ENCODE assay signal across 13 cellular contexts in genomic region chr12:95231190-95231589, GRCh38. TPM values are rescaled to one million over a fixed set of nuclear protein-coding genes. Genes with fewer than 3 reads are reported as not detected.
DNase-seq lines count a peak whose midpoint lies in the region; ATAC-seq and TF ChIP-seq lines count a peak whose summit lies in the region.
"Had no signal": no experiment of that assay in that cellular context is flagged by ENCODE, and none has a peak within 500 bp of the region (broad histone marks: within the 10 kb centered on the region; RNA-seq: fewer than 3 reads in every experiment).

No MANE protein-coding gene starts in this region.

- WGBS in endodermal cell (ENCODE audit: insufficient coverage in 1 of 2, insufficient read length in 1 of 2), 2 experiments: 78 to 88% methylated on average over 1 to 2 of the region's 2 CpGs
- WGBS in psoas muscle, 3 donors: 72 to 85% (median 74%) methylated on average over 2 of the region's 2 CpGs

- no peaks in the 10 kb centered on the region for H3K9me2 ChIP-seq in HCT116 (ENCODE audit: insufficient read depth)

- H3K36me3 Mint-ChIP-seq in endodermal cell (ENCODE audit: low read depth): peaks cover 38% of the 10 kb centered on the region
- H3K36me3 Mint-ChIP-seq: activated naive CD8-positive, alpha-beta T cell had no signal

- no peak for TF ChIP-seq RAD21 in HCT116 (IDR thresholded peaks at IDR 0.05; ENCODE audit: low read depth)

- peaks cover 30% of the 10 kb centered on the region for H3K4me1 Mint-ChIP-seq in endodermal cell

- TF ChIP-seq POLR2A in HCT116 (IDR thresholded peaks at IDR 0.05; ENCODE audit: borderline replicate concordance, extremely low read depth, insufficient read depth, insufficient read length): no peak

- no TSS peak for BruUV-seq in HCT116 (replicated peaks; lab: Mats Ljungman, UMichigan)

- ATAC-seq in HCT116 (no peak), RWPE2 (ENCODE audit: low read depth) (peak; percentile 68), psoas muscle (peak in 1 of 4 donors; percentile 48), HG02884 (IDR thresholded peaks at IDR 0.05; ENCODE audit: unreplicated experiment) (no peak)

- H4K20me1 ChIP-seq in HCT116 (ENCODE audit: insufficient read depth): no peaks in the 10 kb centered on the region

- no peak overlapping the region for H3K27ac Mint-ChIP-seq in endodermal cell
- H3K27ac Mint-ChIP-seq: activated naive CD8-positive, alpha-beta T cell had no signal

- no peaks in the 10 kb centered on the region for H3K36me3 ChIP-seq in HCT116 (ENCODE audit: control insufficient read depth in 1 of 2, insufficient read depth in 2 of 2, low read length in 2 of 2)
- peaks cover 57% of the 10 kb centered on the region for H3K36me3 ChIP-seq in RWPE2 (ENCODE audit: low read depth)
- H3K36me3 ChIP-seq in endodermal cell (ENCODE audit: control insufficient read depth, insufficient read depth, low read length): peaks cover 36% of the 10 kb centered on the region
- peaks cover 0 to 5% of the 10 kb centered on the region in 2 donors for H3K36me3 ChIP-seq in psoas muscle (ENCODE audit: insufficient read depth in 1 of 2, low read depth in 1 of 2)

- H3K9ac ChIP-seq in HCT116 (ENCODE audit: low read length): no peak overlapping the region
- H3K9ac ChIP-seq in endodermal cell (ENCODE audit: extremely low read depth, low read length, poor library complexity, severe bottlenecking): no peak overlapping the region

- intact Hi-C loops in HCT116 (cut with micrococcal nuclease): no loop called here
- intact Hi-C loops in psoas muscle (cut with DNase I): no loop called here

- CTCF ChIA-PET in HCT116 (lab: Charles Lee): no interaction called here

- RAD21 ChIA-PET in HCT116 (lab: Charles Lee; ENCODE audit: low non-redundant PET in 1 of 2, low total read pairs in 2 of 2, uncharacterized antibody in 2 of 2, unreplicated experiment in 2 of 2): no interaction called here

- peaks cover 81% of the 10 kb centered on the region for H3K79me2 ChIP-seq in HCT116 (ENCODE audit: insufficient read depth, low read length)

- no peak overlapping the region for H2AFZ ChIP-seq in HCT116 (ENCODE audit: low read depth, low read length, poor library complexity, severe bottlenecking)

- peaks cover 3 to 16% of the 10 kb centered on the region in 2 experiments; a peak in 3 of 4 replicates for H3K4me1 ChIP-seq in HCT116 (ENCODE audit: control insufficient read depth in 1 of 2, insufficient read depth in 2 of 2, low read length in 2 of 2)
- H3K4me1 ChIP-seq in RWPE2 (ENCODE audit: insufficient read depth, poor library complexity, severe bottlenecking): peaks cover 16% of the 10 kb centered on the region
- peaks cover 4% of the 10 kb centered on the region for H3K4me1 ChIP-seq in endodermal cell (ENCODE audit: control insufficient read depth, insufficient read depth, low read length)
- peaks cover 36% of the 10 kb centered on the region for H3K4me1 ChIP-seq in psoas muscle

- H3K4me3 ChIP-seq in HCT116 (replicated peaks in 1 of 2; ENCODE audit: low read depth in 1 of 2, low read length in 2 of 2) (no peak overlapping the region), RWPE2 (ENCODE audit: severe bottlenecking) (no peak overlapping the region), endodermal cell (ENCODE audit: low read length) (no peak overlapping the region), psoas muscle (no peak overlapping the region)
- H3K4me3 ChIP-seq: transverse colon had no signal

- no peaks in the 10 kb centered on the region for H3K9me3 ChIP-seq in HCT116 (ENCODE audit: control insufficient read depth in 1 of 2, insufficient read depth in 1 of 2, low read depth in 1 of 2, low read length in 2 of 2)
- no peaks in the 10 kb centered on the region for H3K9me3 ChIP-seq in RWPE2 (ENCODE audit: severe bottlenecking)
- H3K9me3 ChIP-seq in endodermal cell (ENCODE audit: control insufficient read depth, low read length): peaks cover 21% of the 10 kb centered on the region
- H3K9me3 ChIP-seq in psoas muscle: no peaks in the 10 kb centered on the region
- H3K9me3 ChIP-seq: transverse colon had no signal

- H3K4me3 Mint-ChIP-seq in endodermal cell: no peak overlapping the region
- H3K4me3 Mint-ChIP-seq: activated naive CD8-positive, alpha-beta T cell had no signal

- TF ChIP-seq CTCF in HCT116 (IDR thresholded peaks at IDR 0.05 in 2 of 3, conservative IDR thresholded peaks at IDR 0.05 in 1 of 3; ENCODE audit: borderline replicate concordance in 1 of 3, insufficient read depth in 1 of 3, low read depth in 2 of 3, low read length in 2 of 3): no peak
- no peak for TF ChIP-seq CTCF in RWPE2 (IDR thresholded peaks at IDR 0.05; ENCODE audit: poor library complexity, severe bottlenecking)
- TF ChIP-seq CTCF in endodermal cell (conservative IDR thresholded peaks at IDR 0.05): no peak
- TF ChIP-seq CTCF in psoas muscle (IDR thresholded peaks at IDR 0.05): no peak

- DNase-seq in HCT116 (ENCODE audit: low read depth, low spot score) (no peak), RWPE2 (ENCODE audit: low spot score) (no peak), endodermal cell (peak; percentile 20), psoas muscle (no peak), occipital lobe (lab: John Stamatoyannopoulos, UW) (no peak), NAMALWA (ENCODE audit: low spot score) (no peak), OCI-M2 (lab: John Stamatoyannopoulos, UW; ENCODE audit: unreplicated experiment) (no peak)
- DNase-seq: NCI-H510A; stimulated activated CD4-positive, alpha-beta T cell treated with anti-CD3 and anti-CD28 coated beads, Interleukin-12 subunit alpha, Interleukin-12 subunit beta, amount 100 ng/mL, for 4 hours; T1000; transverse colon had no signal

- peaks cover 27% of the 10 kb centered on the region for H3K9me3 Mint-ChIP-seq in endodermal cell

- POLR2A ChIA-PET in HCT116 (lab: Charles Lee): interaction anchor here (1.4 kb wide), 1 partner anchor 243 kb away, joined by 3 read pairs; the partner anchor contains the start of gene METAP2

- no peaks in the 10 kb centered on the region for H3K27me3 Mint-ChIP-seq in endodermal cell (ENCODE audit: insufficient read depth)
- H3K27me3 Mint-ChIP-seq: activated naive CD8-positive, alpha-beta T cell had no signal

- H3K4me2 ChIP-seq in HCT116 (ENCODE audit: low read length): peak overlapping the region; percentile 4; the same call in 1 of the 2 replicates

- no peak overlapping the region; the same call in 1 of the 2 replicates for H3K27ac ChIP-seq in HCT116 (ENCODE audit: low read depth, low read length)
- peak overlapping the region; percentile 19 for H3K27ac ChIP-seq in RWPE2 (ENCODE audit: poor library complexity, severe bottlenecking)
- no peak overlapping the region for H3K27ac ChIP-seq in endodermal cell (ENCODE audit: low read depth, low read length)
- peak overlapping the region; percentile 39 for H3K27ac ChIP-seq in psoas muscle
- H3K27ac ChIP-seq: transverse colon had no signal

- H3K27me3 ChIP-seq in HCT116 (ENCODE audit: insufficient read depth, low read length) (no peaks in the 10 kb centered on the region), RWPE2 (ENCODE audit: insufficient read depth, poor library complexity, severe bottlenecking) (no peaks in the 10 kb centered on the region), endodermal cell (ENCODE audit: control insufficient read depth, insufficient read depth, low read length, poor library complexity, severe bottlenecking) (no peaks in the 10 kb centered on the region), psoas muscle (ENCODE audit: insufficient read depth in 3 of 3, low read length in 2 of 3) (no peaks in the 10 kb centered on the region)
- H3K27me3 ChIP-seq: transverse colon had no signal

TF ChIP-seq in HCT116, 20 proteins besides CTCF, POLR2A, EP300 and RAD21:
- TF ChIP-seq POLR2AphosphoS5 (IDR thresholded peaks at IDR 0.05; ENCODE audit: low read depth, low read length): no peak
- TF ChIP-seq SIN3A (IDR thresholded peaks at IDR 0.05; ENCODE audit: low read depth): no peak
- no peak for TF ChIP-seq MAX (IDR thresholded peaks at IDR 0.05)
- TF ChIP-seq JUND (IDR thresholded peaks at IDR 0.05): no peak
- no peak for TF ChIP-seq EGR1 (IDR thresholded peaks at IDR 0.05; ENCODE audit: low read depth)
- TF ChIP-seq TCF7L2 (IDR thresholded peaks at IDR 0.05; ENCODE audit: borderline replicate concordance, extremely low read depth, insufficient read depth, insufficient read length): no peak
- TF ChIP-seq SRF (IDR thresholded peaks at IDR 0.05; ENCODE audit: low read depth): no peak
- TF ChIP-seq CEBPB (IDR thresholded peaks at IDR 0.05; ENCODE audit: low read depth): no peak
- TF ChIP-seq CBX3 (IDR thresholded peaks at IDR 0.05; ENCODE audit: low read depth): no peak
- TF ChIP-seq ATF3 (IDR thresholded peaks at IDR 0.05): no peak
- TF ChIP-seq ZNF274 (IDR thresholded peaks at IDR 0.05; ENCODE audit: low read depth, low read length): no peak

RNA-seq across cellular contexts. Expression of gene VEZT, which starts 13.6 kb away (rescaled TPM):
- total RNA-seq in HCT116 (2021; ENCODE audit: unreplicated experiment): 46.4 TPM
- polyA plus RNA-seq in HCT116 (2012): 15.9 and 22.7 TPM in 2 replicates
- 100 to 1,000 TPM; 146 to 201 TPM for total RNA-seq in endodermal cell
- 95.3 TPM for polyA plus RNA-seq in endodermal cell (2013, experiment 1 of 2)
- 95.6 TPM for polyA plus RNA-seq in endodermal cell (2013, experiment 2 of 2)
- total RNA-seq in psoas muscle: 100 to 1,000 TPM in 2 of 4 donors, 10 to 100 TPM in 2; 74.4 to 121 (median 95.3) TPM
- polyA plus RNA-seq in psoas muscle: 10 to 100 TPM; 31.6 to 83.2 (median 33.9) TPM
- 256 TPM for total RNA-seq in occipital lobe

RNA-seq across cellular contexts. Expression of gene FGD6, which starts 13.9 kb away (rescaled TPM):
- 18.2 TPM for total RNA-seq in HCT116 (2021; ENCODE audit: unreplicated experiment)
- 6.4 and 6.8 TPM in 2 replicates for polyA plus RNA-seq in HCT116 (2012)
- total RNA-seq in endodermal cell: 100 to 1,000 TPM in 1 of 2 donors, 10 to 100 TPM in 1; 95.3 to 124 TPM
- 14.3 TPM for polyA plus RNA-seq in endodermal cell (2013, experiment 1 of 2)
- 16.1 TPM for polyA plus RNA-seq in endodermal cell (2013, experiment 2 of 2)
- total RNA-seq in psoas muscle: 1 to 10 TPM; 2.5 to 7.1 (median 4.4) TPM
- 1 to 10 TPM in 2 of 3 donors, under 1 TPM in 1; 0.96 to 2.8 (median 1.6) TPM for polyA plus RNA-seq in psoas muscle
- total RNA-seq in occipital lobe: 21.1 TPM

Comparison
In these comparisons a context has a peak if more than half of its experiments do, and no peak if none do; other contexts are left out.
1. H3K27ac ChIP-seq: peak in RWPE2 (single experiment) and psoas muscle (single experiment); none in HCT116 (single experiment) and endodermal cell (single experiment).